12 cellular contexts compared by ENCODE assay signal in the genomic region with DNA sequence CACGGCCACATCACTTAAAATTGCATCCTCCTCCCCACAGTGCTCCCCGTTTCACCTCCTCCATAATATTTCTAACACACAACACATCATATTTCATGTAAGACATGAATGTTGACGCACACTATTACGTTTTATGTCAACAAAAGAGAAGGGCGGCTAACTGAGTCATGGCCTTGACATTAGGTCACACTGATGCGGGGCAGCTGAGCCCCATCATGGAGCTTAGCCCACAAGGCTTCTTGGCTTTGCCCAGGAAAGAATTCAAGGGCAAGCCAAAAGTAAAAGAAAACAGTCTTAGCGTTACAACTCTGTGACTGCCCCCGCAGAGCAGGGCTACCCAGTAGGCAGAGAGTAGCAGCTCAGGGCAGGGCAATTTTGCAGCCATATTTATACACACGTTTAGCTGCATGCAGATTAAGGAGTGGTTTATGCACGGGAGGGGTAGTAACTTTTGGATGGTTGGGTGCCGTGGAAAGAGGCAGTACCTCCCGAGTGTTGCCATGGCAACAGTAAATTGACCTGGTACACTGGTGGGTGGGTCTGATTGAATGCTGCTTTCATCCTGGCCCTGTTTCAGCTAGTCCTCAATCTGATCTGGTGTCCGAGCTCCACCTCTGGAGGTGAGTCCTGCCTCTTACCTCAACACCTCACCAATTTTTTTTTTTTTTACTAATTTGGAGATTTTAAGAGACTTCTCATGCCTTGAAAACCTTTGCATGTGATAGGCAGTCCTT.
DNase-seq lines count a peak whose midpoint lies in the region; ATAC-seq and TF ChIP-seq lines count a peak whose summit lies in the region.
"Had no signal": no experiment of that assay in that cellular context is flagged by ENCODE, and none has a peak within 500 bp of the region (broad histone marks: within the 10 kb centered on the region; RNA-seq: fewer than 3 reads in every experiment).

No MANE protein-coding gene starts in this region.

- H3K9me3 Mint-ChIP-seq in brain = peaks cover 3 to 18% (median 9%) of the 10 kb centered on the region in 5 experiments
- peaks cover 5% of the 10 kb centered on the region for H3K9me3 Mint-ChIP-seq in osteocyte (ENCODE audit: unreplicated experiment)
- H3K9me3 Mint-ChIP-seq: activated naive CD4-positive, alpha-beta T cell treated with anti-CD3 and anti-CD28 coated beads, Interleukin-2, amount 10 ng/mL, durations not matched to agents 7 days and 5 days had no signal

- H3K4me1 Mint-ChIP-seq in brain (peaks cover 16% of the 10 kb centered on the region), osteocyte (ENCODE audit: unreplicated experiment) (peaks cover 29% of the 10 kb centered on the region)
- H3K4me1 Mint-ChIP-seq: activated naive CD4-positive, alpha-beta T cell treated with anti-CD3 and anti-CD28 coated beads, Interleukin-2, amount 10 ng/mL, durations not matched to agents 7 days and 5 days had no signal

- H3K27me3 Mint-ChIP-seq in brain (peaks cover 7% of the 10 kb centered on the region), osteocyte (ENCODE audit: unreplicated experiment) (no peaks in the 10 kb centered on the region)

- TF ChIP-seq CTCF in brain (conservative IDR thresholded peaks at IDR 0.05) = no peak
- TF ChIP-seq CTCF in osteocyte (IDR thresholded peaks at IDR 0.05) = no peak

- no peaks in the 10 kb centered on the region for H3K36me3 Mint-ChIP-seq in brain
- H3K36me3 Mint-ChIP-seq in osteocyte (ENCODE audit: unreplicated experiment) = peaks cover 2% of the 10 kb centered on the region
- H3K36me3 Mint-ChIP-seq: activated naive CD4-positive, alpha-beta T cell treated with anti-CD3 and anti-CD28 coated beads, Interleukin-2, amount 10 ng/mL, durations not matched to agents 7 days and 5 days had no signal

- peak; percentile 42 for DNase-seq in LHCN-M2 (ENCODE audit: low read depth)
- peak; percentile 15 for DNase-seq in NCI-H526 treated with DMSO at 0.1 percent for 48 hours (lab: John Stamatoyannopoulos, UW)
- DNase-seq in osteocyte (ENCODE audit: extremely low spot score, unreplicated experiment) = no peak
- DNase-seq in NK-92 treated with Interleukin-12 subunit alpha and Interleukin-12 subunit beta, amount 100 ng/mL, for 24 hours (lab: John Stamatoyannopoulos, UW) = no peak
- no peak for DNase-seq in NCI-H1694 treated with DMSO at 0.1 percent for 48 hours (lab: John Stamatoyannopoulos, UW)
- DNase-seq: activated naive CD4-positive, alpha-beta T cell treated with anti-CD3 and anti-CD28 coated beads, Interleukin-2, amount 10 ng/mL, durations not matched to agents 7 days and 5 days; colonic mucosa; SK-N-SH; WERI-Rb-1 had no signal

- H3K27ac Mint-ChIP-seq in brain = peak overlapping the region in 4 of 5 experiments; percentile 46 to 56 (median 50)
- peak overlapping the region; percentile 57 for H3K27ac Mint-ChIP-seq in osteocyte (ENCODE audit: unreplicated experiment)
- H3K27ac Mint-ChIP-seq: activated naive CD4-positive, alpha-beta T cell treated with anti-CD3 and anti-CD28 coated beads, Interleukin-2, amount 10 ng/mL, durations not matched to agents 7 days and 5 days had no signal

- H3K4me3 Mint-ChIP-seq in brain = peak overlapping the region in 2 of 5 experiments; percentile 36 to 44
- no peak overlapping the region for H3K4me3 Mint-ChIP-seq in osteocyte (ENCODE audit: unreplicated experiment)
- H3K4me3 Mint-ChIP-seq: activated naive CD4-positive, alpha-beta T cell treated with anti-CD3 and anti-CD28 coated beads, Interleukin-2, amount 10 ng/mL, durations not matched to agents 7 days and 5 days had no signal

- ATAC-seq in GM18519 (IDR thresholded peaks at IDR 0.05; ENCODE audit: low FRiP score, unreplicated experiment) = no peak
- ATAC-seq: esophagus mucosa had no signal

Comparison
In these comparisons a context has a peak if more than half of its experiments do, and no peak if none do; other contexts are left out.
1. DNase-seq: peak in LHCN-M2 (single experiment) and NCI-H526 treated with DMSO at 0.1 percent for 48 hours (single experiment); none in osteocyte (single experiment), NK-92 treated with Interleukin-12 subunit alpha and Interleukin-12 subunit beta, amount 100 ng/mL, for 24 hours (single experiment) and NCI-H1694 treated with DMSO at 0.1 percent for 48 hours (single experiment).